In the genomic region with DNA sequence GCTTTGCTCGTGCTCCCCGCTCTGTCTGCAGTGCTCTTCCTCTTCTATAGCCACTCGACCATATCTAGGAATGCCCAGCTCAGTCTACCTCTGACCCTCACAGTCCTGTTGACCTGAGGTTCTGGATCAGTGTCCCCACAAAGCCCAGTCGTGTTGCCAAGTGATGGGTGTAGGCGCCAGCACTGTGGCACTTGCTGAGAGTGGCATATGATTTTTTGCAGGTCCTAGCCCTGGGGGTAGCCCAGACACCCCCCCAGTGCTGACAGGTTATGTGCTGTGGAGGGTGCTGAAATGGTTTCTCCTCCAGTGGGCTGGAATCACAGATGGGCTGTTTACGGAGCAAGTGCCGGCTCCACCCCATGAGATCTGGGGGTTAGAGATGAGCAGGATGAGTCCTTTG, we compare ENCODE assay signal across 30 cellular contexts.
"Had no signal": no experiment of that assay in that cellular context is flagged by ENCODE, and none has a peak within 500 bp of the region (broad histone marks: within the 10 kb centered on the region; RNA-seq: fewer than 3 reads in every experiment).

No MANE protein-coding gene starts in this region.

- H3K9me3 ChIP-seq: breast epithelium, lower lobe of right lung, right lobe of liver, SK-N-SH, stomach, tibial artery had no signal

- H3K4me3 Mint-ChIP-seq: activated CD4-positive, alpha-beta memory T cell treated with anti-CD3 and anti-CD28 coated beads, Interleukin-2, amount 10 ng/mL, durations not matched to agents 7 days and 5 days; activated CD4-positive, alpha-beta T cell treated with anti-CD3 and anti-CD28 coated beads, Interleukin-2, amount 10 ng/mL, durations not matched to agents 24 days and 14 days; activated naive CD8-positive, alpha-beta T cell treated with anti-CD3 and anti-CD28 coated beads, Interleukin-2, amount 50 U/mL, for 24 hours; activated T-cell treated with anti-CD3 and anti-CD28 coated beads, Interleukin-2, amount 50 U/mL, for 24 hours; central memory CD8-positive, alpha-beta T cell; immature natural killer cell; natural killer cell; neural progenitor cell; stimulated activated memory B cell treated with anti-CD40 and anti-IgM and Interleukin-4, amounts not matched to agents 10 μg/mL and 1 μg/mL and 100 μg/mL, for 72 hours; T-helper 1 cell treated with Interleukin-12 subunit alpha and Interleukin-12 subunit beta and Interleukin-4 antibody, amounts not matched to agents 30 μg/mL and 1 μg/mL, for 36 hours had no signal

- H3K36me3 Mint-ChIP-seq: natural killer cell had no signal

- ATAC-seq: activated naive CD8-positive, alpha-beta T cell treated with anti-CD3 and anti-CD28 coated beads, Interleukin-2, amount 50 U/mL, for 24 hours; lower lobe of right lung; natural killer cell; stimulated activated memory B cell treated with anti-CD40 and anti-IgM and Interleukin-4, amounts not matched to agents 10 μg/mL and 1 μg/mL and 100 μg/mL, for 72 hours had no signal

- H3K4me1 ChIP-seq: breast epithelium, lower lobe of right lung, neural progenitor cell, stomach, tibial artery had no signal

- H3K27me3 Mint-ChIP-seq: activated CD4-positive, alpha-beta memory T cell treated with anti-CD3 and anti-CD28 coated beads, Interleukin-2, amount 10 ng/mL, durations not matched to agents 7 days and 5 days; activated CD4-positive, alpha-beta T cell treated with anti-CD3 and anti-CD28 coated beads, Interleukin-2, amount 10 ng/mL, durations not matched to agents 24 days and 14 days; activated naive CD8-positive, alpha-beta T cell treated with anti-CD3 and anti-CD28 coated beads, Interleukin-2, amount 50 U/mL, for 24 hours; activated T-cell treated with anti-CD3 and anti-CD28 coated beads, Interleukin-2, amount 50 U/mL, for 24 hours; central memory CD8-positive, alpha-beta T cell; stimulated activated memory B cell treated with anti-CD40 and anti-IgM and Interleukin-4, amounts not matched to agents 10 μg/mL and 1 μg/mL and 100 μg/mL, for 72 hours had no signal

- H3K4me3 ChIP-seq: breast epithelium, lower lobe of right lung, neural progenitor cell, right lobe of liver, skin epidermis, stomach, tibial artery had no signal

- H3K36me3 ChIP-seq: neural progenitor cell had no signal

- H3K27me3 ChIP-seq: breast epithelium, neural progenitor cell, right lobe of liver, stomach, tibial artery had no signal

- H3K9me3 Mint-ChIP-seq: activated CD4-positive, alpha-beta memory T cell treated with anti-CD3 and anti-CD28 coated beads, Interleukin-2, amount 10 ng/mL, durations not matched to agents 7 days and 5 days; activated CD4-positive, alpha-beta T cell treated with anti-CD3 and anti-CD28 coated beads, Interleukin-2, amount 10 ng/mL, durations not matched to agents 24 days and 14 days; activated naive CD8-positive, alpha-beta T cell treated with anti-CD3 and anti-CD28 coated beads, Interleukin-2, amount 50 U/mL, for 24 hours; activated T-cell treated with anti-CD3 and anti-CD28 coated beads, Interleukin-2, amount 50 U/mL, for 24 hours; central memory CD8-positive, alpha-beta T cell; immature natural killer cell; natural killer cell; neural progenitor cell; stimulated activated memory B cell treated with anti-CD40 and anti-IgM and Interleukin-4, amounts not matched to agents 10 μg/mL and 1 μg/mL and 100 μg/mL, for 72 hours; T-helper 1 cell treated with Interleukin-12 subunit alpha and Interleukin-12 subunit beta and Interleukin-4 antibody, amounts not matched to agents 30 μg/mL and 1 μg/mL, for 36 hours had no signal

- H3K4me1 Mint-ChIP-seq: activated CD4-positive, alpha-beta memory T cell treated with anti-CD3 and anti-CD28 coated beads, Interleukin-2, amount 10 ng/mL, durations not matched to agents 7 days and 5 days; activated CD4-positive, alpha-beta T cell treated with anti-CD3 and anti-CD28 coated beads, Interleukin-2, amount 10 ng/mL, durations not matched to agents 24 days and 14 days; activated naive CD8-positive, alpha-beta T cell treated with anti-CD3 and anti-CD28 coated beads, Interleukin-2, amount 50 U/mL, for 24 hours; central memory CD8-positive, alpha-beta T cell; immature natural killer cell; natural killer cell; neural progenitor cell; stimulated activated memory B cell treated with anti-CD40 and anti-IgM and Interleukin-4, amounts not matched to agents 10 μg/mL and 1 μg/mL and 100 μg/mL, for 72 hours had no signal

- DNase-seq: activated CD4-positive, alpha-beta memory T cell treated with anti-CD3 and anti-CD28 coated beads, Interleukin-2, amount 10 ng/mL, durations not matched to agents 7 days and 5 days; activated CD4-positive, alpha-beta T cell treated with anti-CD3 and anti-CD28 coated beads, Interleukin-2, amount 10 ng/mL, durations not matched to agents 24 days and 14 days; activated CD4-positive, CD25-positive, alpha-beta regulatory T cell treated with anti-CD3 and anti-CD28 coated beads, Interleukin-2, amount 50 U/mL, for 72 hours; activated CD8-positive, alpha-beta memory T cell treated with anti-CD3 and anti-CD28 coated beads, Interleukin-2, amount 50 U/mL, for 48 hours; activated naive CD8-positive, alpha-beta T cell treated with anti-CD3 and anti-CD28 coated beads, Interleukin-2, amount 50 U/mL, for 24 hours; activated T-cell treated with anti-CD3 and anti-CD28 coated beads, Interleukin-2, amount 50 U/mL, for 24 hours; amygdala; dermis blood vessel endothelial cell; effector CD4-positive, alpha-beta T cell; hypothalamus; immature natural killer cell; kidney; lower lobe of right lung; mesenchymal stem cell; natural killer cell; occipital lobe; SK-N-SH; stimulated activated CD4-positive, alpha-beta T cell treated with anti-CD3 and anti-CD28 coated beads, Interleukin-12 subunit alpha, Interleukin-12 subunit beta, amount 100 ng/mL, for 4 hours; stimulated activated CD4-positive, alpha-beta T cell treated with anti-CD3 and anti-CD28 coated beads, Interleukin-4, amount 100 ng/mL, for 24 hours; stomach; SW 1271; T1000 had no signal

- H3K27ac Mint-ChIP-seq: activated CD4-positive, alpha-beta memory T cell treated with anti-CD3 and anti-CD28 coated beads, Interleukin-2, amount 10 ng/mL, durations not matched to agents 7 days and 5 days; activated CD4-positive, alpha-beta T cell treated with anti-CD3 and anti-CD28 coated beads, Interleukin-2, amount 10 ng/mL, durations not matched to agents 24 days and 14 days; activated naive CD8-positive, alpha-beta T cell treated with anti-CD3 and anti-CD28 coated beads, Interleukin-2, amount 50 U/mL, for 24 hours; immature natural killer cell; natural killer cell; neural progenitor cell; stimulated activated memory B cell treated with anti-CD40 and anti-IgM and Interleukin-4, amounts not matched to agents 10 μg/mL and 1 μg/mL and 100 μg/mL, for 72 hours; T-helper 1 cell treated with Interleukin-12 subunit alpha and Interleukin-12 subunit beta and Interleukin-4 antibody, amounts not matched to agents 30 μg/mL and 1 μg/mL, for 36 hours had no signal

- H3K27ac ChIP-seq: breast epithelium, lower lobe of right lung, neural progenitor cell, skin epidermis, tibial artery had no signal
